ENCODE assay signal across 8 cellular contexts in the genomic region with DNA sequence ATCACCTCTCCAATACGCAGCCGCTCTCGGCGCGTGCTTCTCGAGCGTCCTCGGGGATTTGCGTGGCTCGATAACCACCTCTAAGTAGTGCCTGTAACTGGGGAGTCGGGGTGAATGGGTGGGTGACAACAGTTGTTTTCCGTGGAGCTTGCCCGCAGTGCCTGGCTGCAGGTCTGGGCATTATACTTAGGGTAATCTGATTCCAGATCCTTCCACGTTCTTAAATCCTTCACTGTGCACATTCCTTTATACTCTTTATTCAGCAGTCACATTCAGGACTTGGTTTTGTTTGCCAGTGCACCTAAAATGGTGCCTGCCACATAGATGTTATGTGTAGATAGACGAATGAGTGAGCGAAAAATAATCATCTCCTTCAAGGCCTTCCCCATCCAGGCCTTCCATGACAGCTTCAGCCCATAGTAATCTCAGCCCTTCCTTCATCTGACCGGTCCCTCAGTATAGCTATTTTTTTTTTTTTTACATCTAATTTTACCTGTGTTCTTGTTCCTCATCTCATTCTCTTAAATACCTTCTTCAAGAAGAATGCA. TPM values are rescaled to one million over a fixed set of nuclear protein-coding genes. Genes with fewer than 3 reads are reported as not detected.
DNase-seq lines count a peak whose midpoint lies in the region; ATAC-seq and TF ChIP-seq lines count a peak whose summit lies in the region.

No MANE protein-coding gene starts in this region.

- TF ChIP-seq CTCF in fibroblast of lung (conservative IDR thresholded peaks at IDR 0.05 in 1 of 2, IDR thresholded peaks at IDR 0.05 in 1 of 2; ENCODE audit: low read depth in 1 of 2, low read length in 2 of 2), result no peak
- TF ChIP-seq CTCF in progenitor cell of endocrine pancreas (IDR thresholded peaks at IDR 0.05; ENCODE audit: unreplicated experiment), result no peak

- H3K27ac ChIP-seq in fibroblast of lung (ENCODE audit: insufficient read depth, low read length), result peak overlapping the region; percentile 97

- ATAC-seq in SK-N-SH treated with all-trans-retinoic acid at 6 μM for 48 hours, result peak; percentile 29
- no peak for ATAC-seq in GM18505 (IDR thresholded peaks at IDR 0.05; ENCODE audit: unreplicated experiment)
- no peak for ATAC-seq in GM19467 (IDR thresholded peaks at IDR 0.05; ENCODE audit: unreplicated experiment)

- H3K79me2 ChIP-seq in fibroblast of lung (ENCODE audit: control insufficient read depth, insufficient read depth, low read length), result peaks cover 29% of the 10 kb centered on the region

- peak overlapping the region; percentile 89 to 96 (median 96) for H3K4me3 ChIP-seq in fibroblast of lung (replicated peaks in 1 of 4; ENCODE audit: control extremely low read depth in 1 of 4, insufficient read depth in 1 of 4, low read depth in 3 of 4, low read length in 4 of 4)

- peak overlapping the region; percentile 95 for H3K4me3 Mint-ChIP-seq in progenitor cell of endocrine pancreas (ENCODE audit: low read depth)

- H3K9ac ChIP-seq in fibroblast of lung (ENCODE audit: insufficient read depth, low read length), result peak overlapping the region; percentile 93

- H3K9me3 ChIP-seq in fibroblast of lung (ENCODE audit: control insufficient read depth, insufficient read depth, low read depth, low read length), result no peaks in the 10 kb centered on the region

- peaks cover 5% of the 10 kb centered on the region for H3K36me3 ChIP-seq in fibroblast of lung (ENCODE audit: control insufficient read depth, insufficient read depth, low read length)

- peaks cover 10% of the 10 kb centered on the region for H3K36me3 Mint-ChIP-seq in progenitor cell of endocrine pancreas (ENCODE audit: insufficient read depth)

- no peaks in the 10 kb centered on the region for H3K4me1 ChIP-seq in fibroblast of lung (ENCODE audit: control insufficient read depth, extremely low read depth, insufficient read depth, low read length)

- H2AFZ ChIP-seq in fibroblast of lung (ENCODE audit: low read length), result peak overlapping the region; percentile 80

- H4K20me1 ChIP-seq in fibroblast of lung (ENCODE audit: control insufficient read depth, extremely low read depth, insufficient read depth, low read length), result no peaks in the 10 kb centered on the region

- H3K9me3 Mint-ChIP-seq in progenitor cell of endocrine pancreas (ENCODE audit: low read depth), result no peaks in the 10 kb centered on the region

- no peaks in the 10 kb centered on the region for H3K27me3 ChIP-seq in fibroblast of lung (ENCODE audit: control insufficient read depth, insufficient read depth, low read length)

- H3K4me2 ChIP-seq in fibroblast of lung (ENCODE audit: extremely low read depth, insufficient read depth, low read length), result peak overlapping the region; percentile 67

- TF ChIP-seq POLR2A in GM18505 (IDR thresholded peaks at IDR 0.05; ENCODE audit: borderline replicate concordance, extremely low read depth, insufficient read depth, insufficient read length), result no peak

- DNase-seq in activated CD8-positive, alpha-beta memory T cell treated with anti-CD3 and anti-CD28 coated beads, Interleukin-2, amount 50 U/mL, for 1 hour (ENCODE audit: extremely low read depth), result peak; percentile 4
- no peak for DNase-seq in activated CD8-positive, alpha-beta memory T cell treated with anti-CD3 and anti-CD28 coated beads for 24 hours
- peak; percentile 23 to 34 for DNase-seq in fibroblast of lung (ENCODE audit: low read depth in 2 of 2)
- DNase-seq in progenitor cell of endocrine pancreas (ENCODE audit: low spot score, unreplicated experiment), result no peak
- no peak for DNase-seq in DMS153 (lab: John Stamatoyannopoulos, UW)

- H3K27me3 Mint-ChIP-seq in progenitor cell of endocrine pancreas, result no peaks in the 10 kb centered on the region

- H3K27ac Mint-ChIP-seq in progenitor cell of endocrine pancreas, result peak overlapping the region; percentile 97

- H3K4me1 Mint-ChIP-seq in progenitor cell of endocrine pancreas (ENCODE audit: low read depth), result peaks cover 16% of the 10 kb centered on the region

TF ChIP-seq in SK-N-SH treated with all-trans-retinoic acid at 6 μM for 48 hours, 23 proteins besides CTCF, POLR2A, EP300 and RAD21:
- TF ChIP-seq, protein P1, sequence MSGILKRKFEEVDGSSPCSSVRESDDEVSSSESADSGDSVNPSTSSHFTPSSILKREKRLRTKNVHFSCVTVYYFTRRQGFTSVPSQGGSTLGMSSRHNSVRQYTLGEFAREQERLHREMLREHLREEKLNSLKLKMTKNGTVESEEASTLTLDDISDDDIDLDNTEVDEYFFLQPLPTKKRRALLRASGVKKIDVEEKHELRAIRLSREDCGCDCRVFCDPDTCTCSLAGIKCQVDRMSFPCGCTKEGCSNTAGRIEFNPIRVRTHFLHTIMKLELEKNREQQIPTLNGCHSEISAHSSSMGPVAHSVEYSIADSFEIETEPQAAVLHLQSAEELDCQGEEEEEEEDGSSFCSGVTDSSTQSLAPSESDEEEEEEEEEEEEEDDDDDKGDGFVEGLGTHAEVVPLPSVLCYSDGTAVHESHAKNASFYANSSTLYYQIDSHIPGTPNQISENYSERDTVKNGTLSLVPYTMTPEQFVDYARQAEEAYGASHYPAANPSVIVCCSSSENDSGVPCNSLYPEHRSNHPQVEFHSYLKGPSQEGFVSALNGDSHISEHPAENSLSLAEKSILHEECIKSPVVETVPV (CRISPR knock-in tag; IDR thresholded peaks at IDR 0.05), result no peak
- TF ChIP-seq, protein P2, sequence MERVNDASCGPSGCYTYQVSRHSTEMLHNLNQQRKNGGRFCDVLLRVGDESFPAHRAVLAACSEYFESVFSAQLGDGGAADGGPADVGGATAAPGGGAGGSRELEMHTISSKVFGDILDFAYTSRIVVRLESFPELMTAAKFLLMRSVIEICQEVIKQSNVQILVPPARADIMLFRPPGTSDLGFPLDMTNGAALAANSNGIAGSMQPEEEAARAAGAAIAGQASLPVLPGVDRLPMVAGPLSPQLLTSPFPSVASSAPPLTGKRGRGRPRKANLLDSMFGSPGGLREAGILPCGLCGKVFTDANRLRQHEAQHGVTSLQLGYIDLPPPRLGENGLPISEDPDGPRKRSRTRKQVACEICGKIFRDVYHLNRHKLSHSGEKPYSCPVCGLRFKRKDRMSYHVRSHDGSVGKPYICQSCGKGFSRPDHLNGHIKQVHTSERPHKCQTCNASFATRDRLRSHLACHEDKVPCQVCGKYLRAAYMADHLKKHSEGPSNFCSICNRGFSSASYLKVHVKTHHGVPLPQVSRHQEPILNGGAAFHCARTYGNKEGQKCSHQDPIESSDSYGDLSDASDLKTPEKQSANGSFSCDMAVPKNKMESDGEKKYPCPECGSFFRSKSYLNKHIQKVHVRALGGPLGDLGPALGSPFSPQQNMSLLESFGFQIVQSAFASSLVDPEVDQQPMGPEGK (CRISPR knock-in tag; IDR thresholded peaks at IDR 0.05; ENCODE audit: borderline replicate concordance), result no peak
- TF ChIP-seq ZFP30 (CRISPR knock-in tag; IDR thresholded peaks at IDR 0.05), result no peak
- TF ChIP-seq BACH2 (CRISPR knock-in tag; IDR thresholded peaks at IDR 0.05; ENCODE audit: borderline replicate concordance), result no peak
- no peak for TF ChIP-seq ZC3H10 (CRISPR knock-in tag; IDR thresholded peaks at IDR 0.05)
- TF ChIP-seq TCF4 (CRISPR knock-in tag; IDR thresholded peaks at IDR 0.05; ENCODE audit: borderline replicate concordance), result no peak
- no peak for TF ChIP-seq RARB (CRISPR knock-in tag; IDR thresholded peaks at IDR 0.05)
- TF ChIP-seq ZNF8 (CRISPR knock-in tag; IDR thresholded peaks at IDR 0.05), result no peak
- TF ChIP-seq PPARA (CRISPR knock-in tag; IDR thresholded peaks at IDR 0.05; ENCODE audit: borderline replicate concordance), result no peak
- TF ChIP-seq, protein P3, sequence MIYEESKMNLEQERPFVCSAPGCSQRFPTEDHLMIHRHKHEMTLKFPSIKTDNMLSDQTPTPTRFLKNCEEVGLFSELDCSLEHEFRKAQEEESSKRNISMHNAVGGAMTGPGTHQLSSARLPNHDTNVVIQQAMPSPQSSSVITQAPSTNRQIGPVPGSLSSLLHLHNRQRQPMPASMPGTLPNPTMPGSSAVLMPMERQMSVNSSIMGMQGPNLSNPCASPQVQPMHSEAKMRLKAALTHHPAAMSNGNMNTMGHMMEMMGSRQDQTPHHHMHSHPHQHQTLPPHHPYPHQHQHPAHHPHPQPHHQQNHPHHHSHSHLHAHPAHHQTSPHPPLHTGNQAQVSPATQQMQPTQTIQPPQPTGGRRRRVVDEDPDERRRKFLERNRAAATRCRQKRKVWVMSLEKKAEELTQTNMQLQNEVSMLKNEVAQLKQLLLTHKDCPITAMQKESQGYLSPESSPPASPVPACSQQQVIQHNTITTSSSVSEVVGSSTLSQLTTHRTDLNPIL (CRISPR knock-in tag; IDR thresholded peaks at IDR 0.05; ENCODE audit: low read depth), result no peak

RNA-seq across cellular contexts. Expression of a gene that starts 0.6 kb away (rescaled TPM):
- total RNA-seq in fibroblast of lung, result 12.1 and 14.4 TPM in 2 replicates
- polyA plus RNA-seq in fibroblast of lung, result 21.5 and 33.0 TPM in 2 replicates
- 21.9 and 35.2 TPM in 2 replicates for polyA plus RNA-seq in fibroblast of lung (2012)
- 60.2 and 79.5 TPM in 2 replicates for polyA minus RNA-seq in fibroblast of lung (ENCODE audit: low replicate concordance)
- 59.2 and 64.5 TPM in 2 replicates for total RNA-seq in progenitor cell of endocrine pancreas

RNA-seq across cellular contexts. Expression of a gene that starts 54.5 kb away (rescaled TPM):
- total RNA-seq in fibroblast of lung, result 181 and 220 TPM in 2 replicates
- 203 and 228 TPM in 2 replicates for polyA plus RNA-seq in fibroblast of lung
- polyA plus RNA-seq in fibroblast of lung (2012), result 144 and 160 TPM in 2 replicates
- 384 and 490 TPM in 2 replicates for polyA minus RNA-seq in fibroblast of lung (ENCODE audit: low replicate concordance)
- 317 and 325 TPM in 2 replicates for total RNA-seq in progenitor cell of endocrine pancreas

Comparison
In these comparisons a context has a peak if more than half of its experiments do, and no peak if none do; other contexts are left out.
1. DNase-seq: peak in activated CD8-positive, alpha-beta memory T cell treated with anti-CD3 and anti-CD28 coated beads, Interleukin-2, amount 50 U/mL, for 1 hour (single experiment) and fibroblast of lung (2 of 2); none in activated CD8-positive, alpha-beta memory T cell treated with anti-CD3 and anti-CD28 coated beads for 24 hours (single experiment), progenitor cell of endocrine pancreas (single experiment) and DMS153 (single experiment).